6 cellular contexts compared by ENCODE assay signal in genomic region chr10:46486459-46486858, GRCh38. TPM values are rescaled to one million over a fixed set of nuclear protein-coding genes. Genes with fewer than 3 reads are reported as not detected.
"Had no signal": no experiment of that assay in that cellular context is flagged by ENCODE, and none has a peak within 500 bp of the region (broad histone marks: within the 10 kb centered on the region; RNA-seq: fewer than 3 reads in every experiment).

No MANE protein-coding gene starts in this region.

RNA-seq across cellular contexts. Expression of gene NPY4R, which starts 20.7 kb away (rescaled TPM):
- total RNA-seq: GM23248, GM23338, H1, H4, H7, H9 had no signal
- polyA plus RNA-seq: GM23248, GM23338 had no signal
